In the genomic region with DNA sequence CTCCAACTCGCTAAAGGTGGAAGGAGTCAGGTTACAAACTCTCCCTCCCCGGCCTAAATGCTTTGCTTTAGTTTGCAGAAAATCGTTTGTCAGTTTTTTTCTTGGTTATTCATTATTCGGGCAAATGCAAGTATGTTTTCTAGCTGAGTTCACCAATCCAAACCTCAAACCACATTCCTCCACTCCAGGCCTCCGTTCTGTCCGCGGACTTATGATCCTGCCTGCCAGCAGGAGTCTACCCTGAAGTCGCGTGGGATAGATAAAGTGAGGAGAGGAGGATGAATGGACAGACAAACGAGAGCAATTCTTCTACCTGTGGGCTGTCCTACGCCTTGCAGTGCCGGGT, we compare ENCODE assay signal across 8 cellular contexts. TPM values are rescaled to one million over a fixed set of nuclear protein-coding genes. Genes with fewer than 3 reads are reported as not detected.
A peak's percentile ranks its signal among the peaks of the same experiment; 100 is the strongest.
DNase-seq lines count a peak whose midpoint lies in the region; ATAC-seq and TF ChIP-seq lines count a peak whose summit lies in the region.

No MANE protein-coding gene starts in this region.

- peak overlapping the region in 9 of 11 experiments; percentile 25 to 75 (median 68); a peak in 15 of 22 replicates for H3K27ac ChIP-seq in BLaER1 treated with 17β-estradiol and CSF1 and Interleukin-3, amounts not matched to agents 10 nM and 100 nM
- H3K27ac ChIP-seq in KOPT-K1 (ENCODE audit: low read depth, low read length, poor library complexity, severe bottlenecking) (peak overlapping the region; percentile 98), caudate nucleus (ENCODE audit: low read depth, low read length) (peak overlapping the region; percentile 60), lung (ENCODE audit: low read depth in 1 of 2, low read length in 1 of 2) (peak overlapping the region; percentile 84 to 91), urinary bladder (ENCODE audit: low read depth) (peak overlapping the region; percentile 86)

- no peak for TF ChIP-seq CTCF in lung (IDR thresholded peaks at IDR 0.05; ENCODE audit: control extremely low read depth, extremely low read depth)

- peaks cover 25 to 56% (median 37%) of the 10 kb centered on the region in 11 experiments for H3K9me3 ChIP-seq in BLaER1 treated with 17β-estradiol and CSF1 and Interleukin-3, amounts not matched to agents 10 nM and 100 nM (replicated peaks in 1 of 11)
- no peaks in the 10 kb centered on the region for H3K9me3 ChIP-seq in KOPT-K1 (ENCODE audit: insufficient read depth, low read length, poor library complexity, severe bottlenecking)
- no peaks in the 10 kb centered on the region for H3K9me3 ChIP-seq in lung (ENCODE audit: control insufficient read depth in 2 of 2, insufficient read depth in 1 of 2, low read length in 1 of 2)

- peaks cover 0 to 23% (median 13%) of the 10 kb centered on the region in 11 experiments; a peak in 10 of 22 replicates for H3K36me3 ChIP-seq in BLaER1 treated with 17β-estradiol and CSF1 and Interleukin-3, amounts not matched to agents 10 nM and 100 nM
- H3K36me3 ChIP-seq in KOPT-K1 (ENCODE audit: insufficient read depth, low read length) (peaks cover 26% of the 10 kb centered on the region), lung (ENCODE audit: control insufficient read depth in 2 of 2, insufficient read depth in 2 of 2, low read length in 2 of 2) (peaks cover 3 to 11% of the 10 kb centered on the region in 2 donors), urinary bladder (ENCODE audit: insufficient read depth) (peaks cover 2% of the 10 kb centered on the region)

- 0% methylated on average over 12 of the region's 12 CpGs for WGBS in lung, 2 donors
- WGBS in urinary bladder, result 0% methylated on average over 12 of the region's 12 CpGs

- no peak for ATAC-seq in lung (ENCODE audit: insufficient read depth, low FRiP score)
- ATAC-seq in HG02678 (IDR thresholded peaks at IDR 0.05; ENCODE audit: unreplicated experiment), result no peak
- no peak for ATAC-seq in HG02970 (IDR thresholded peaks at IDR 0.05; ENCODE audit: low FRiP score, unreplicated experiment)

- peak overlapping the region; percentile 51 to 75 (median 67) for H3K4me3 ChIP-seq in BLaER1 treated with 17β-estradiol and CSF1 and Interleukin-3, amounts not matched to agents 10 nM and 100 nM
- H3K4me3 ChIP-seq in lung (peak overlapping the region; percentile 85), urinary bladder (ENCODE audit: low read depth, low read length) (peak overlapping the region; percentile 79)

- peak in 1 of 61 donors; percentile 23 for DNase-seq in caudate nucleus (lab: John Stamatoyannopoulos, UW)
- DNase-seq in lung (ENCODE audit: low spot score), result no peak
- no peak for DNase-seq in activated gamma-delta T cell (lab: John Stamatoyannopoulos, UW)

- H3K27me3 ChIP-seq in BLaER1 treated with 17β-estradiol and CSF1 and Interleukin-3, amounts not matched to agents 10 nM and 100 nM, result peaks cover 0 to 4% (median 0%) of the 10 kb centered on the region in 11 experiments; a peak in 2 of 22 replicates
- H3K27me3 ChIP-seq in lung (ENCODE audit: control insufficient read depth, insufficient read depth), result no peaks in the 10 kb centered on the region

- peaks cover 5 to 38% (median 25%) of the 10 kb centered on the region in 10 experiments; a peak in 19 of 20 replicates for H3K4me1 ChIP-seq in BLaER1 treated with 17β-estradiol and CSF1 and Interleukin-3, amounts not matched to agents 10 nM and 100 nM
- H3K4me1 ChIP-seq in lung (ENCODE audit: control insufficient read depth in 2 of 2, insufficient read depth in 2 of 2, low read length in 2 of 2) (peaks cover 0 to 9% of the 10 kb centered on the region in 2 donors), urinary bladder (ENCODE audit: insufficient read depth) (no peaks in the 10 kb centered on the region)

- peak overlapping the region; percentile 64 to 91 (median 88) for H3K4me2 ChIP-seq in BLaER1 treated with 17β-estradiol and CSF1 and Interleukin-3, amounts not matched to agents 10 nM and 100 nM

- H4K20me1 ChIP-seq in BLaER1 treated with 17β-estradiol and CSF1 and Interleukin-3, amounts not matched to agents 10 nM and 100 nM, result no peaks in the 10 kb centered on the region

- H3K9ac ChIP-seq in BLaER1 treated with 17β-estradiol and CSF1 and Interleukin-3, amounts not matched to agents 10 nM and 100 nM, result peak overlapping the region in 10 of 11 experiments; percentile 23 to 80 (median 76); a peak in 20 of 22 replicates

RNA-seq across cellular contexts. Expression of gene ADAMTS1, which starts 1.3 kb away (rescaled TPM):
- total RNA-seq in lung (100 to 1,000 TPM in 1 of 2 donors, 10 to 100 TPM in 1; 99.7 to 165 TPM), urinary bladder (96.6 TPM)
- polyA plus RNA-seq in lung (10 to 100 TPM; 15.3 to 69.1 TPM), urinary bladder (299 TPM)
